17 cellular contexts compared by ENCODE assay signal in the genomic region with DNA sequence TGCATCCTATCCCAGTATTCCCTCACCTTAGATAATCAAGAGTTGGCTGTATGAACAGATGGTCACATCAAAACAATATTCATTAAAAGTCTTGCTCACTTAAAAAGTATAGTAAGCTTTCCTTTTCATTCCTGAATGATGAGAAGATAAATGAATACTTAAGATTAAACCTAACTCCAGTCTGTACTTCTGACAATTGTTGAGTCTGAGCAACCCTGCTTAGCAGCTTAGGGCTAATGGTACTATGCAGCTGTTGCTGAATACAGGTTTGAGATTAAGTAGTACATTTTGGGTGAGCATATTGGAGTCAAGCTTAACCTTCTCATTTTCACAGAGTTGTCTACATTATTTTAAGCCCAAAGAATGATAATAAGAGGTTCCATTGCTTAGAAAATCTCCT.
"Had no signal": no experiment of that assay in that cellular context is flagged by ENCODE, and none has a peak within 500 bp of the region (broad histone marks: within the 10 kb centered on the region; RNA-seq: fewer than 3 reads in every experiment).

No MANE protein-coding gene starts in this region.

- ATAC-seq: activated CD4-positive, CD25-positive, alpha-beta regulatory T cell treated with anti-CD3 and anti-CD28 coated beads, Interleukin-2, amount 50 U/mL, for 24 hours; gastrocnemius medialis; left ventricle myocardium superior; psoas muscle; right lobe of liver had no signal

- H3K9me3 ChIP-seq: gastrocnemius medialis, psoas muscle, right lobe of liver, transverse colon had no signal

- H3K4me3 ChIP-seq: cardiac muscle cell, gastrocnemius medialis, psoas muscle, right lobe of liver, transverse colon had no signal

- H3K36me3 ChIP-seq: cardiac muscle cell, gastrocnemius medialis, right lobe of liver, transverse colon had no signal

- H3K4me1 ChIP-seq: gastrocnemius medialis, psoas muscle, right lobe of liver, transverse colon had no signal

- H3K27me3 ChIP-seq: cardiac muscle cell, gastrocnemius medialis, right lobe of liver, transverse colon had no signal

- H3K27ac ChIP-seq: cardiac muscle cell, gastrocnemius medialis, psoas muscle, right lobe of liver, transverse colon had no signal

- DNase-seq: activated effector memory CD4-positive, alpha-beta T cell treated with Interleukin-2 at 50 U/mL for 16 hours; activated T-cell treated with anti-CD3 and anti-CD28 coated beads, Interleukin-2, amount 50 U/mL, for 1 hour; aorta; effector CD4-positive, alpha-beta T cell; gastrocnemius medialis; kidney; left ventricle myocardium superior; naive B cell; occipital lobe; psoas muscle; right lobe of liver; stimulated activated CD4-positive, alpha-beta T cell treated with anti-CD3 and anti-CD28 coated beads, Interleukin-12 subunit alpha, Interleukin-12 subunit beta, amount 100 ng/mL, for 4 hours; stimulated activated naive CD4-positive, alpha-beta T cell; substantia nigra; transverse colon had no signal
